8 cellular contexts compared by ENCODE assay signal in the genomic region with DNA sequence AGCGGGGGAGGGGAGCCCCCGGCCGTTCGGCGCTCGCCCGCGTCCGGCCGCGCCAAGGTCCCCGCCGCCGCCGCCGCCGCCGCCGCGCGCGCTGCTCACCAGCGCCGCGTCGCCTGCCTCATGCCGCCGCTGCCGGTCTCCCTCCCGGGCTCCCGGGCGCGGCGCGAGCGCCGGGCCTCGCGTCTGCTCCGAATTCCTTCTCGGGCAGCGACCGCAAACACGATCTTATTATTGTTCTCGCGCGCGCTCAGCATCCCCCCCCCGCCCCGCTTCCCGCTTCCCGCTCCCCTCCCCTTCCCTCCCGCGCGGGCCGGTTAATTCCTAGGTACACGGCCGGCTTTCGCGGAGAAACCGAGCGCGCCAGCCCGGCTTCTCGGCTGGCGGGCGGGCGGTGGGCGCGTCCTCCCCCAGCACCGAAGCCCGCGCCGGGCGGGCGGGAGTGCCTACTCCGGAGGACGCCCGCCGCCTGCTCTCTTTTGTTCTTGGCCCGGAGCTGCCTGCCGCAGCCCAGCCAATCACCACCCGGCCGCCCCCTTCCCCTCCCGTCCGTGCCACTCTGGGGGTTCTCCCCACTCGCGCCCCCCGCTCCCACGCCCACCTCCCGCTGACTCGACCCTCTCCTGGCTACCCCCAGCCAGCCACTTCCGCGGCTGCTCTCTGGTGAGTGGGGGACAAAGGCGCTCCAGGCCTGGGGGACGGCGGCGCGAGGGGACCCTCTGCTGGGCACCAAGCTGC. TPM values are rescaled to one million over a fixed set of nuclear protein-coding genes. Genes with fewer than 3 reads are reported as not detected.
DNase-seq lines count a peak whose midpoint lies in the region; ATAC-seq and TF ChIP-seq lines count a peak whose summit lies in the region.

A gene (minus strand): TSS at position 202 of the 735 bp plus-strand sequence. CDS start 409 bp downstream, outside the sequence.

- intact Hi-C loops in activated CD4-positive, alpha-beta memory T cell treated with anti-CD3 and anti-CD28 coated beads for 36 hours (cut with micrococcal nuclease), result loop anchor here (1.0 to 10.0 kb wide), 2 partner anchors 197 to 393 kb away; no protein-coding TSS in a partner anchor

- peak within 1 kb of the TSS; percentile 77 for H3K4me3 Mint-ChIP-seq in activated CD4-positive, alpha-beta memory T cell treated with anti-CD3 and anti-CD28 coated beads for 36 hours
- H3K4me3 Mint-ChIP-seq in endothelial cell (ENCODE audit: unreplicated experiment), result peak within 1 kb of the TSS; percentile 100
- peak within 1 kb of the TSS; percentile 77 for H3K4me3 Mint-ChIP-seq in stimulated activated memory B cell treated with anti-CD40 and anti-IgM and Interleukin-4, amounts not matched to agents 10 μg/mL and 1 μg/mL and 100 μg/mL, for 72 hours

- H3K9me3 Mint-ChIP-seq in activated CD4-positive, alpha-beta memory T cell treated with anti-CD3 and anti-CD28 coated beads for 36 hours, result no peaks in the 10 kb centered on the region
- no peaks in the 10 kb centered on the region for H3K9me3 Mint-ChIP-seq in endothelial cell (ENCODE audit: unreplicated experiment)
- no peaks in the 10 kb centered on the region for H3K9me3 Mint-ChIP-seq in stimulated activated memory B cell treated with anti-CD40 and anti-IgM and Interleukin-4, amounts not matched to agents 10 μg/mL and 1 μg/mL and 100 μg/mL, for 72 hours

- H3K27me3 Mint-ChIP-seq in activated CD4-positive, alpha-beta memory T cell treated with anti-CD3 and anti-CD28 coated beads for 36 hours, result peaks cover 18% of the 10 kb centered on the region
- H3K27me3 Mint-ChIP-seq in endothelial cell (ENCODE audit: unreplicated experiment), result peaks cover 4% of the 10 kb centered on the region
- H3K27me3 Mint-ChIP-seq in stimulated activated memory B cell treated with anti-CD40 and anti-IgM and Interleukin-4, amounts not matched to agents 10 μg/mL and 1 μg/mL and 100 μg/mL, for 72 hours, result peaks cover 28% of the 10 kb centered on the region

- H3K36me3 Mint-ChIP-seq in activated CD4-positive, alpha-beta memory T cell treated with anti-CD3 and anti-CD28 coated beads for 36 hours, result peaks cover 3% of the 10 kb centered on the region
- H3K36me3 Mint-ChIP-seq in endothelial cell (ENCODE audit: low read depth, unreplicated experiment), result peaks cover 5% of the 10 kb centered on the region
- H3K36me3 Mint-ChIP-seq in stimulated activated memory B cell treated with anti-CD40 and anti-IgM and Interleukin-4, amounts not matched to agents 10 μg/mL and 1 μg/mL and 100 μg/mL, for 72 hours, result no peaks in the 10 kb centered on the region

- peak; percentile 41 for ATAC-seq in GM21515 (IDR thresholded peaks at IDR 0.05; ENCODE audit: unreplicated experiment)
- peak; percentile 24 for ATAC-seq in stimulated activated memory B cell treated with anti-CD40 and anti-IgM and Interleukin-4, amounts not matched to agents 10 μg/mL and 1 μg/mL and 100 μg/mL, for 72 hours
- ATAC-seq in HG03108 (IDR thresholded peaks at IDR 0.05; ENCODE audit: unreplicated experiment), result no peak

- POLR2A ChIA-PET in activated CD4-positive, alpha-beta memory T cell treated with anti-CD3 and anti-CD28 coated beads for 36 hours (lab: Charles Lee), result no interaction called here

- H3K4me1 Mint-ChIP-seq in activated CD4-positive, alpha-beta memory T cell treated with anti-CD3 and anti-CD28 coated beads for 36 hours (ENCODE audit: low read depth), result peaks cover 4% of the 10 kb centered on the region
- peaks cover 23% of the 10 kb centered on the region for H3K4me1 Mint-ChIP-seq in endothelial cell (ENCODE audit: unreplicated experiment)
- peaks cover 10% of the 10 kb centered on the region for H3K4me1 Mint-ChIP-seq in stimulated activated memory B cell treated with anti-CD40 and anti-IgM and Interleukin-4, amounts not matched to agents 10 μg/mL and 1 μg/mL and 100 μg/mL, for 72 hours

- CTCF ChIA-PET in activated CD4-positive, alpha-beta memory T cell treated with anti-CD3 and anti-CD28 coated beads for 36 hours (lab: Charles Lee), result interaction anchor here (0.7 kb wide), 1 partner anchor 295 kb away, joined by 3 read pairs; no protein-coding TSS in a partner anchor

- DNase-seq in COR-L47 (lab: John Stamatoyannopoulos, UW) (peak; percentile 68), NCI-H1417 treated with DMSO at 0.1 percent for 48 hours (lab: John Stamatoyannopoulos, UW) (peak; percentile 15), endothelial cell (ENCODE audit: low spot score) (peak; percentile 68), medulla oblongata (ENCODE audit: extremely low spot score) (peak; percentile 42)
- DNase-seq in activated CD4-positive, alpha-beta memory T cell treated with anti-CD3 and anti-CD28 coated beads for 36 hours, result peak; percentile 28

- no peak for TF ChIP-seq CTCF in endothelial cell (IDR thresholded peaks at IDR 0.05; ENCODE audit: unreplicated experiment)

- no peak within 1 kb of the TSS for H3K27ac Mint-ChIP-seq in activated CD4-positive, alpha-beta memory T cell treated with anti-CD3 and anti-CD28 coated beads for 36 hours
- peak within 1 kb of the TSS; percentile 97 for H3K27ac Mint-ChIP-seq in endothelial cell (ENCODE audit: unreplicated experiment)
- H3K27ac Mint-ChIP-seq in stimulated activated memory B cell treated with anti-CD40 and anti-IgM and Interleukin-4, amounts not matched to agents 10 μg/mL and 1 μg/mL and 100 μg/mL, for 72 hours, result peak within 1 kb of the TSS; percentile 38

RNA-seq across cellular contexts. Expression of the gene that starts here (rescaled TPM):
- total RNA-seq in activated CD4-positive, alpha-beta memory T cell treated with anti-CD3 and anti-CD28 coated beads for 36 hours, result 1 to 10 TPM; 7.1 to 8.0 TPM
- total RNA-seq in endothelial cell (ENCODE audit: unreplicated experiment), result 91.2 TPM

Comparison
In these comparisons a context has a peak if more than half of its experiments do, and no peak if none do; other contexts are left out.
1. RNA of the gene that starts here (total RNA-seq): 91.2 TPM in endothelial cell (single experiment); 7.1 to 8.0 TPM in activated CD4-positive, alpha-beta memory T cell treated with anti-CD3 and anti-CD28 coated beads for 36 hours; every median in the first group is over 10 times any median in the second.
2. DNase-seq: peak in every context shown above with its lines; median percentile 68 in COR-L47; 68 in endothelial cell; 42 in medulla oblongata; 28 in activated CD4-positive, alpha-beta memory T cell treated with anti-CD3 and anti-CD28 coated beads for 36 hours; 15 in NCI-H1417 treated with DMSO at 0.1 percent for 48 hours.
3. Peak in every context shown above with its lines, with median percentiles within 50 percentile points of each other: H3K4me3 Mint-ChIP-seq.